In the genomic region with DNA sequence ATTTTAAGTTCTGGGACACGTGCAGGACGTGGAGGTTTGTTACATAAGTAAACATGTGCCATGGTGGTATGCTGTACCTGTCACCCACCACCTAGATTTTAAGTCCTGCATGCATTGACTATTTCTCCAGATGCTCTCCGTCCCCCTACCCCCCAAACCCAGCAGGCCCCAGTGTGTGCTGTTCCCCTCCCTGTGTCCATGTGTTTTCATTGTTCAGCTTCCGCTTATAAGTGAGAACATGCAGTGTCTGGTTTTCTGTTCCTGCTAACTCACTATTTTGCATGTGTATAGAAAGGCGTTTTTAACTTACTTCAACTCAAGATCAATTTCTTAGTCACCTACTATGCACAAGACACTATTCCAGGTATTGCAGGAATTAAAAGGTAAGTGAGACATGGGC, we compare ENCODE assay signal across 20 cellular contexts.
"Had no signal": no experiment of that assay in that cellular context is flagged by ENCODE, and none has a peak within 500 bp of the region (broad histone marks: within the 10 kb centered on the region; RNA-seq: fewer than 3 reads in every experiment).

No MANE protein-coding gene starts in this region.

- H3K9ac ChIP-seq: KMS-11 had no signal

- H3K27me3 ChIP-seq: SJSA1 had no signal

- ATAC-seq: HepG2 had no signal

- H3K4me2 ChIP-seq: KMS-11 had no signal

- H3K36me3 ChIP-seq: SJSA1 had no signal

- H3K27ac ChIP-seq: KMS-11, SJSA1, SK-N-MC had no signal

- DNase-seq: Kasumi-1, MV-4-11, NCI-H1048, NCI-H1105, NCI-H1417, NCI-H146, NCI-H1694 treated with DMSO at 0.1 percent for 48 hours, NCI-H1930, NCI-H2081, NCI-H2107, NCI-H2227 treated with DMSO at 0.1 percent for 48 hours, NCI-H524, NCI-H526 treated with DMSO at 0.1 percent for 48 hours, NCI-H774, Right ventricle myocardium superior, SIG-M5 had no signal

- H3K9me3 ChIP-seq: SJSA1 had no signal

- H3K4me3 ChIP-seq: SJSA1, SK-N-MC had no signal

- H3K4me1 ChIP-seq: SJSA1 had no signal
